ENCODE assay signal across 17 cellular contexts in the genomic region with DNA sequence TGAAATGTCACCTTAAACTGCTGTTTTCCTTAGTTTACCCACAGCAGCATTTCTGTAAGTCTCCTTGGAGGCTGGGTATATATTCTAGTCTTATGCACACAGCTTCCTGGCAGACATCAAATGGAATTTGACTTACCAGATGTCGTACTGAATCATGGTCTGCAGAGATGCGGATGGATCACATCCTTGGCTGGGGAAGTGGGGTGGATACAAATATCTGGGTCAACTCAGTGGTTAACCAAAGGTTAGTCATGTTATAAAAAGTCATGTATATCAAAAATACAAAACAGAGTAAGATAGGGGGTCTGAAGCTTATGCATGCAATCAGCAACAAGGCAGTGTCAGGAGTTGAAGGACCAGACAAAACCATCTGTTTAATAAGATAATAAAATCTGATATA.
DNase-seq lines count a peak whose midpoint lies in the region; ATAC-seq and TF ChIP-seq lines count a peak whose summit lies in the region.
"Had no signal": no experiment of that assay in that cellular context is flagged by ENCODE, and none has a peak within 500 bp of the region (broad histone marks: within the 10 kb centered on the region; RNA-seq: fewer than 3 reads in every experiment).

No MANE protein-coding gene starts in this region.

- no peak overlapping the region for H2AFZ ChIP-seq in SK-N-SH (ENCODE audit: low read depth)
- H2AFZ ChIP-seq in fibroblast of lung (ENCODE audit: low read length), result no peak overlapping the region
- H2AFZ ChIP-seq in smooth muscle cell (ENCODE audit: low read depth), result no peak overlapping the region

- ATAC-seq in GM18502 (IDR thresholded peaks at IDR 0.05; ENCODE audit: poor library complexity, unreplicated experiment), result no peak
- ATAC-seq: natural killer cell, psoas muscle had no signal

- no peaks in the 10 kb centered on the region for H3K9me2 ChIP-seq in SK-N-SH

- CTCF ChIA-PET in SK-N-SH (lab: Yijun Ruan, JAX), result interaction anchor here (0.7 to 1.2 kb wide), 2 partner anchors 9 to 123 kb away, joined by 3 read pairs; no protein-coding TSS in a partner anchor

- DNase-seq in GM04504 (ENCODE audit: low read depth) (peak; percentile 57), SK-N-SH (no peak), fibroblast of lung (ENCODE audit: low read depth in 2 of 2) (peak; percentile 46 to 94), smooth muscle cell (lab: John Stamatoyannopoulos, UW; ENCODE audit: unreplicated experiment) (no peak), retina (no peak), NCI-H774 (lab: John Stamatoyannopoulos, UW) (no peak)
- DNase-seq: activated CD4-positive, alpha-beta T cell treated with anti-CD3 and anti-CD28 coated beads for 48 hours; activated naive CD8-positive, alpha-beta T cell treated with anti-CD3 and anti-CD28 coated beads, Interleukin-2, amount 10 ng/mL, durations not matched to agents 7 days and 5 days; activated T-cell treated with anti-CD3 and anti-CD28 coated beads for 4 hours; CD8-positive, alpha-beta memory T cell; cortex of kidney; natural killer cell; NCI-H187; NCI-H748 treated with DMSO at 0.1 percent for 48 hours; psoas muscle had no signal

- no peaks in the 10 kb centered on the region for H3K27me3 ChIP-seq in SK-N-SH (ENCODE audit: insufficient read depth)
- H3K27me3 ChIP-seq in fibroblast of lung (ENCODE audit: control insufficient read depth, insufficient read depth, low read length), result no peaks in the 10 kb centered on the region
- H3K27me3 ChIP-seq in smooth muscle cell (ENCODE audit: low read depth), result no peaks in the 10 kb centered on the region
- H3K27me3 ChIP-seq: esophagus muscularis mucosa had no signal

- no peak for TF ChIP-seq RAD21 in SK-N-SH (IDR thresholded peaks at IDR 0.05; ENCODE audit: low read length)

- POLR2A ChIA-PET in SK-N-SH (lab: Yijun Ruan, JAX), result no interaction called here

- peaks cover 0 to 4% of the 10 kb centered on the region in 2 experiments; a peak in 2 of 4 replicates for H3K4me1 ChIP-seq in SK-N-SH (ENCODE audit: control insufficient read depth in 1 of 2, insufficient read depth in 2 of 2, low read depth in 1 of 2, low read length in 1 of 2)
- H3K4me1 ChIP-seq in fibroblast of lung (ENCODE audit: control insufficient read depth, extremely low read depth, insufficient read depth, low read length), result peaks cover 5% of the 10 kb centered on the region
- H3K4me1 ChIP-seq in smooth muscle cell (ENCODE audit: low read depth), result peaks cover 4% of the 10 kb centered on the region
- H3K4me1 ChIP-seq: esophagus muscularis mucosa, psoas muscle had no signal

- peaks cover 22% of the 10 kb centered on the region for H3F3A ChIP-seq in SK-N-SH (replicated peaks; ENCODE audit: insufficient read depth)
- no peaks in the 10 kb centered on the region for H3F3A ChIP-seq in smooth muscle cell (ENCODE audit: low read depth)

- TF ChIP-seq CTCF in SK-N-SH (IDR thresholded peaks at IDR 0.05) (no peak), fibroblast of lung (conservative IDR thresholded peaks at IDR 0.05 in 1 of 2, IDR thresholded peaks at IDR 0.05 in 1 of 2; ENCODE audit: low read depth in 1 of 2, low read length in 2 of 2) (no peak), smooth muscle cell (IDR thresholded peaks at IDR 0.05; ENCODE audit: borderline replicate concordance, insufficient read depth, poor library complexity, severe bottlenecking) (no peak)

- 0 out of 2 replicates have a peak, but pooled peaks cover 6% of the 10 kb centered on the region for H3K9me3 ChIP-seq in SK-N-SH
- no peaks in the 10 kb centered on the region for H3K9me3 ChIP-seq in fibroblast of lung (ENCODE audit: control insufficient read depth, insufficient read depth, low read depth, low read length)
- H3K9me3 ChIP-seq in smooth muscle cell (replicated peaks; ENCODE audit: low read depth), result peaks cover 8% of the 10 kb centered on the region
- H3K9me3 ChIP-seq: psoas muscle had no signal

- 52% methylated on average over 2 of the region's 2 CpGs for WGBS in SK-N-SH (ENCODE audit: low lambda C conversion rate)
- 65% methylated on average over 2 of the region's 2 CpGs for WGBS in smooth muscle cell (ENCODE audit: low lambda C conversion rate)

- H3K4me2 ChIP-seq in SK-N-SH (no peak overlapping the region), fibroblast of lung (ENCODE audit: extremely low read depth, insufficient read depth, low read length) (peak overlapping the region; percentile 1), smooth muscle cell (peak overlapping the region; percentile 21)

- H3K36me3 ChIP-seq in SK-N-SH (replicated peaks in 1 of 2; ENCODE audit: control insufficient read depth in 1 of 2, insufficient read depth in 2 of 2, low read length in 1 of 2) (peaks cover 16 to 30% of the 10 kb centered on the region in 2 experiments), fibroblast of lung (ENCODE audit: control insufficient read depth, insufficient read depth, low read length) (peaks cover 1% of the 10 kb centered on the region), smooth muscle cell (ENCODE audit: low read depth) (no peaks in the 10 kb centered on the region)
- H3K36me3 ChIP-seq: esophagus muscularis mucosa had no signal

- TF ChIP-seq EP300 in SK-N-SH (IDR thresholded peaks at IDR 0.05; ENCODE audit: borderline replicate concordance in 1 of 2, low read depth in 1 of 2, low read length in 1 of 2), result no peak

- H3K79me2 ChIP-seq in SK-N-SH (ENCODE audit: insufficient read depth) (peaks cover 22% of the 10 kb centered on the region), fibroblast of lung (ENCODE audit: control insufficient read depth, insufficient read depth, low read length) (no peaks in the 10 kb centered on the region), smooth muscle cell (ENCODE audit: low read depth) (no peaks in the 10 kb centered on the region)

- H4K20me1 ChIP-seq in SK-N-SH (ENCODE audit: insufficient read depth) (0 out of 2 replicates have a peak, but pooled peaks cover 3% of the 10 kb centered on the region), fibroblast of lung (ENCODE audit: control insufficient read depth, extremely low read depth, insufficient read depth, low read length) (no peaks in the 10 kb centered on the region), smooth muscle cell (ENCODE audit: low read depth) (no peaks in the 10 kb centered on the region)

- H3K9ac ChIP-seq in SK-N-SH (no peak overlapping the region), fibroblast of lung (ENCODE audit: insufficient read depth, low read length) (no peak overlapping the region), smooth muscle cell (ENCODE audit: low read depth) (no peak overlapping the region)

- H3K27ac ChIP-seq in SK-N-SH (ENCODE audit: low read depth in 2 of 2, low read length in 1 of 2) (no peak overlapping the region; a peak in 1 of 4 replicates), fibroblast of lung (ENCODE audit: insufficient read depth, low read length) (no peak overlapping the region), smooth muscle cell (ENCODE audit: low read depth) (no peak overlapping the region)
- H3K27ac ChIP-seq: esophagus muscularis mucosa, psoas muscle had no signal

- no peak overlapping the region for H3K4me3 ChIP-seq in SK-N-SH (ENCODE audit: low read depth in 2 of 2, low read length in 1 of 2)
- no peak overlapping the region for H3K4me3 ChIP-seq in fibroblast of lung (replicated peaks in 1 of 4; ENCODE audit: control extremely low read depth in 1 of 4, insufficient read depth in 1 of 4, low read depth in 3 of 4, low read length in 4 of 4)
- no peak overlapping the region for H3K4me3 ChIP-seq in smooth muscle cell
- H3K4me3 ChIP-seq: esophagus muscularis mucosa, psoas muscle had no signal

TF ChIP-seq in SK-N-SH, 30 proteins besides CTCF, POLR2A, EP300 and RAD21:
- TF ChIP-seq, protein P1, sequence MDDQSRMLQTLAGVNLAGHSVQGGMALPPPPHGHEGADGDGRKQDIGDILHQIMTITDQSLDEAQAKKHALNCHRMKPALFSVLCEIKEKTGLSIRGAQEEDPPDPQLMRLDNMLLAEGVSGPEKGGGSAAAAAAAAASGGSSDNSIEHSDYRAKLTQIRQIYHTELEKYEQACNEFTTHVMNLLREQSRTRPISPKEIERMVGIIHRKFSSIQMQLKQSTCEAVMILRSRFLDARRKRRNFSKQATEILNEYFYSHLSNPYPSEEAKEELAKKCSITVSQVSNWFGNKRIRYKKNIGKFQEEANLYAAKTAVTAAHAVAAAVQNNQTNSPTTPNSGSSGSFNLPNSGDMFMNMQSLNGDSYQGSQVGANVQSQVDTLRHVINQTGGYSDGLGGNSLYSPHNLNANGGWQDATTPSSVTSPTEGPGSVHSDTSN (IDR thresholded peaks at IDR 0.05), result peak; percentile 84
- TF ChIP-seq RXRA (IDR thresholded peaks at IDR 0.05; ENCODE audit: borderline replicate concordance, low read depth) (0 out of 2 replicates have a peak, but pooled peaks have one; percentile 12), FOSL2 (IDR thresholded peaks at IDR 0.05; ENCODE audit: borderline replicate concordance, low read depth) (0 out of 2 replicates have a peak, but pooled peaks have one; percentile 21), TCF12 (IDR thresholded peaks at IDR 0.05) (peak; percentile 87), JUND (IDR thresholded peaks at IDR 0.05) (peak; percentile 59; the same call in 1 of the 2 replicates), YY1 (IDR thresholded peaks at IDR 0.05; ENCODE audit: low read depth) (no peak), FOXJ3 (CRISPR knock-in tag; IDR thresholded peaks at IDR 0.05) (no peak), NFIC (IDR thresholded peaks at IDR 0.05; ENCODE audit: borderline replicate concordance) (0 out of 2 replicates have a peak, but pooled peaks have one; percentile 41), POLR2AphosphoS5 (IDR thresholded peaks at IDR 0.05; ENCODE audit: low read depth, low read length) (no peak)
- TF ChIP-seq, protein P2, sequence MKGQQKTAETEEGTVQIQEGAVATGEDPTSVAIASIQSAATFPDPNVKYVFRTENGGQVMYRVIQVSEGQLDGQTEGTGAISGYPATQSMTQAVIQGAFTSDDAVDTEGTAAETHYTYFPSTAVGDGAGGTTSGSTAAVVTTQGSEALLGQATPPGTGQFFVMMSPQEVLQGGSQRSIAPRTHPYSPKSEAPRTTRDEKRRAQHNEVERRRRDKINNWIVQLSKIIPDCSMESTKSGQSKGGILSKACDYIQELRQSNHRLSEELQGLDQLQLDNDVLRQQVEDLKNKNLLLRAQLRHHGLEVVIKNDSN (IDR thresholded peaks at IDR 0.05; ENCODE audit: borderline replicate concordance, low read depth), result no peak
TF ChIP-seq in SK-N-SH: peak in this region for 6.

Comparison
In these comparisons a context has a peak if more than half of its experiments do, and no peak if none do; other contexts are left out.
1. DNase-seq: peak in GM04504 (single experiment) and fibroblast of lung (2 of 2); none in SK-N-SH (single experiment), smooth muscle cell (single experiment), retina (single experiment) and NCI-H774 (single experiment).